ENCODE assay signal across 23 cellular contexts in genomic region chr3:4816718-4817117, GRCh38.
"Had no signal": no experiment of that assay in that cellular context is flagged by ENCODE, and none has a peak within 500 bp of the region (broad histone marks: within the 10 kb centered on the region; RNA-seq: fewer than 3 reads in every experiment).

No MANE protein-coding gene starts in this region.

- H3K27ac ChIP-seq: HL-60, SJSA1, SK-N-MC had no signal

- H3K36me3 ChIP-seq: SJSA1 had no signal

- H3K9me3 Mint-ChIP-seq: IgD-negative memory B cell had no signal

- DNase-seq: KBM-7, MV-4-11, NCI-H1048, NCI-H1105 treated with DMSO at 0.1 percent for 48 hours, NCI-H1417 treated with DMSO at 0.1 percent for 48 hours, NCI-H146, NCI-H1694 treated with DMSO at 0.1 percent for 48 hours, NCI-H1930, NCI-H2081 treated with DMSO at 0.1 percent for 48 hours, NCI-H2171, NCI-H226, NCI-H446, NCI-H510A, NCI-H524 treated with DMSO at 0.1 percent for 48 hours, NCI-H69, NCI-H774, Right ventricle myocardium superior, RPMI8226, SIG-M5 had no signal

- H3K4me3 Mint-ChIP-seq: IgD-negative memory B cell had no signal

- H3K27me3 Mint-ChIP-seq: IgD-negative memory B cell had no signal

- H3K27me3 ChIP-seq: SJSA1 had no signal

- H3K9me3 ChIP-seq: SJSA1 had no signal

- H3K4me3 ChIP-seq: SJSA1, SK-N-MC had no signal

- H3K4me1 ChIP-seq: SJSA1 had no signal
